In the genomic region with DNA sequence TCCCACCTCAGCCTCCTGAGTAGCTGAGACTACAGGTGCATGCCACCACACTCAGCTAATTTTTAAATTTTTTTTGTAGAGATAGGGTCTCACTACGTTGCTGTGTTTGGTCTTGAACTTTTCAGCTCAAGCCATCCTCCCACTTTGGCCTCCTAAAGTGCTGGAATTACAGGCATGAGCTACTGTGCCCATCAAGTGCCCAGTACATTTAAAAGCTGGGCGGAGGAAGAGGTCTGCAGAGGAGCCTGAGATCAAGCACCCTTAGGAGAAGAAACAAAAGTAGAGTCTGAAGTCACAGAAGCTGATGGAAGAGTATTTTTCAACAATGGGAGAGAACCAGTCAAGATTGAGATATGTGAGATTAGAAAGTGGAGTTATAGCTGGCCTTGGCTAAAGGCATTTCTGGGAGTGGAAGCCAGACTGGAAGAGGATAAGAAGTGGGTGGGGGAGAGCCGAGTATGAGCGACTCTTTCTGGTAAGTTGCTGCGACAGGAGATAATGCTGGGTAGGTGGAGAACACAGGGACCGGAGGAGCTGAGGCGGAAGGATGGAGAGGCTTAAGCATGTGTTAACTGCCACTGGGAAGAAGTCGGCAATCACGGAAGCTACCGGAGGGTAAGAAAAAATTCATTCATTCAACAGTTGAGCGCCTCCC, we compare ENCODE assay signal across 7 cellular contexts. TPM values are rescaled to one million over a fixed set of nuclear protein-coding genes. Genes with fewer than 3 reads are reported as not detected.
DNase-seq lines count a peak whose midpoint lies in the region; TF ChIP-seq lines count a peak whose summit lies in the region.

No MANE protein-coding gene starts in this region.

- no peak for TF ChIP-seq CTCF in GM12875 (IDR thresholded peaks at IDR 0.05; ENCODE audit: borderline replicate concordance, insufficient read depth, low read depth, low read length)
- TF ChIP-seq CTCF in tibial artery (IDR thresholded peaks at IDR 0.05), result no peak

- no peaks in the 10 kb centered on the region for H3K9me3 ChIP-seq in tibial artery

- intact Hi-C loops in tibial artery (cut with DNase I; ENCODE audit: low total_unique reads), result no loop called here

- peak overlapping the region; percentile 98 for H3K4me3 ChIP-seq in GM12875 (ENCODE audit: low read depth, low read length)
- peak overlapping the region; percentile 85 to 93 for H3K4me3 ChIP-seq in tibial artery

- in situ Hi-C loops in G401 (cut with HindIII; ENCODE audit: low sequenced_read_pairs), result no loop called here

- H3K27me3 ChIP-seq in tibial artery, result no peaks in the 10 kb centered on the region

- H3K27ac ChIP-seq in tibial artery, result peak overlapping the region; percentile 95 to 96

- H3K36me3 ChIP-seq in tibial artery, result peaks cover 6 to 18% (median 15%) of the 10 kb centered on the region in 3 donors

- DNase-seq in HPDE6-E6E7 (ENCODE audit: extremely low spot score) (peak; percentile 19), amniotic epithelial cell (ENCODE audit: low read depth) (peak; percentile 73), kidney glomerular epithelial cell (lab: John Stamatoyannopoulos, UW) (peak; percentile 36), tibial artery (no peak), G401 (ENCODE audit: low spot score) (no peak), NCI-H187 treated with DMSO at 0.1 percent for 48 hours (lab: John Stamatoyannopoulos, UW) (no peak)

- peaks cover 0 to 39% (median 25%) of the 10 kb centered on the region in 4 donors for H3K4me1 ChIP-seq in tibial artery

RNA-seq across cellular contexts. Expression of a gene that starts 0.8 kb away (rescaled TPM):
- total RNA-seq in G401 (2014; rRNA removed; shearing (Covaris generic)), result 19.2 and 23.8 TPM in 2 replicates

Comparison
In these comparisons a context has a peak if more than half of its experiments do, and no peak if none do; other contexts are left out.
1. DNase-seq: peak in HPDE6-E6E7 (single experiment), amniotic epithelial cell (single experiment) and kidney glomerular epithelial cell (single experiment); none in tibial artery (0 of 2), G401 (single experiment) and NCI-H187 treated with DMSO at 0.1 percent for 48 hours (single experiment).